ENCODE assay signal across 8 cellular contexts in genomic region chr17:79075433-79075805, GRCh38. TPM values are rescaled to one million over a fixed set of nuclear protein-coding genes. Genes with fewer than 3 reads are reported as not detected.
DNase-seq lines count a peak whose midpoint lies in the region; ATAC-seq and TF ChIP-seq lines count a peak whose summit lies in the region.

No MANE protein-coding gene starts in this region.

- H3K4me3 Mint-ChIP-seq in CD4-positive, alpha-beta T cell: peak overlapping the region; percentile 83
- H3K4me3 Mint-ChIP-seq in dendritic cell treated with granulocyte-macrophage colony-stimulating factor and Interleukin-4, amounts not matched to agents 40 ng/mL and 50 ng/mL, for 4 days: peak overlapping the region; percentile 95
- peak overlapping the region; percentile 85 for H3K4me3 Mint-ChIP-seq in mesothelial cell of epicardium

- peak overlapping the region; percentile 48 for H3K9ac ChIP-seq in OCI-LY3 (ENCODE audit: low read length)

- TF ChIP-seq EP300 in upper lobe of left lung (IDR thresholded peaks at IDR 0.05): no peak

- H3K4me1 ChIP-seq in OCI-LY3 (ENCODE audit: low read length) (0 out of 2 replicates have a peak, but pooled peaks cover 4% of the 10 kb centered on the region), upper lobe of left lung (peaks cover 10 to 21% (median 17%) of the 10 kb centered on the region in 4 donors)

- CTCF ChIA-PET in CD4-positive, alpha-beta T cell (lab: Charles Lee): no interaction called here

- H3K27ac ChIP-seq in CD4-positive, alpha-beta T cell (ENCODE audit: low read depth, low read length): peak overlapping the region; percentile 56
- H3K27ac ChIP-seq in OCI-LY3 (ENCODE audit: low read length) (no peak overlapping the region), upper lobe of left lung (peak overlapping the region; percentile 81 to 92 (median 88))

- no peaks in the 10 kb centered on the region for H3K9me3 ChIP-seq in CD4-positive, alpha-beta T cell (ENCODE audit: control insufficient read depth, low read length)
- H3K9me3 ChIP-seq in OCI-LY3 (ENCODE audit: insufficient read depth, low read length) (no peaks in the 10 kb centered on the region), upper lobe of left lung (no peaks in the 10 kb centered on the region)

- H3K4me3 ChIP-seq in OCI-LY3 (ENCODE audit: low read length) (peak overlapping the region; percentile 76), upper lobe of left lung (peak overlapping the region; percentile 86 to 94 (median 92))

- H3K79me2 ChIP-seq in OCI-LY3 (ENCODE audit: low read length): no peaks in the 10 kb centered on the region

- H3K4me1 Mint-ChIP-seq in CD4-positive, alpha-beta T cell (ENCODE audit: low read depth): peaks cover 20% of the 10 kb centered on the region
- H3K4me1 Mint-ChIP-seq in dendritic cell treated with granulocyte-macrophage colony-stimulating factor and Interleukin-4, amounts not matched to agents 40 ng/mL and 50 ng/mL, for 4 days (ENCODE audit: low read depth): peaks cover 29% of the 10 kb centered on the region
- H3K4me1 Mint-ChIP-seq in mesothelial cell of epicardium: peaks cover 11% of the 10 kb centered on the region

- H2AFZ ChIP-seq in OCI-LY3 (ENCODE audit: low read depth, low read length): no peak overlapping the region

- no peaks in the 10 kb centered on the region for H3K9me3 Mint-ChIP-seq in CD4-positive, alpha-beta T cell
- H3K9me3 Mint-ChIP-seq in dendritic cell treated with granulocyte-macrophage colony-stimulating factor and Interleukin-4, amounts not matched to agents 40 ng/mL and 50 ng/mL, for 4 days: no peaks in the 10 kb centered on the region
- H3K9me3 Mint-ChIP-seq in mesothelial cell of epicardium: no peaks in the 10 kb centered on the region

- TF ChIP-seq CTCF in CD4-positive, alpha-beta T cell (IDR thresholded peaks at IDR 0.05): no peak
- no peak for TF ChIP-seq CTCF in OCI-LY3 (IDR thresholded peaks at IDR 0.05; ENCODE audit: low read depth, low read length)
- no peak for TF ChIP-seq CTCF in mesothelial cell of epicardium (IDR thresholded peaks at IDR 0.05; ENCODE audit: unreplicated experiment)
- TF ChIP-seq CTCF in upper lobe of left lung (IDR thresholded peaks at IDR 0.05): no peak

- no peaks in the 10 kb centered on the region for H3K27me3 Mint-ChIP-seq in CD4-positive, alpha-beta T cell
- H3K27me3 Mint-ChIP-seq in dendritic cell treated with granulocyte-macrophage colony-stimulating factor and Interleukin-4, amounts not matched to agents 40 ng/mL and 50 ng/mL, for 4 days: peaks cover 1% of the 10 kb centered on the region
- H3K27me3 Mint-ChIP-seq in mesothelial cell of epicardium (ENCODE audit: low read depth): peaks cover 1% of the 10 kb centered on the region

- no peaks in the 10 kb centered on the region for H4K20me1 ChIP-seq in OCI-LY3 (ENCODE audit: insufficient read depth, low read length)

- no peaks in the 10 kb centered on the region for H3K36me3 ChIP-seq in OCI-LY3 (replicated peaks; ENCODE audit: low read depth, low read length)
- H3K36me3 ChIP-seq in upper lobe of left lung: peaks cover 13 to 32% (median 28%) of the 10 kb centered on the region in 4 donors

- peak in 3 of 10 experiments; percentile 6 to 20 (median 19) for DNase-seq in CD4-positive, alpha-beta T cell
- DNase-seq in mesothelial cell of epicardium (ENCODE audit: low spot score in 2 of 2, unreplicated experiment in 2 of 2) (no peak), upper lobe of left lung (no peak), 8988T (no peak), midbrain (lab: John Stamatoyannopoulos, UW) (no peak)

- peak overlapping the region; percentile 79 for H3K27ac Mint-ChIP-seq in CD4-positive, alpha-beta T cell
- peak overlapping the region; percentile 92 for H3K27ac Mint-ChIP-seq in dendritic cell treated with granulocyte-macrophage colony-stimulating factor and Interleukin-4, amounts not matched to agents 40 ng/mL and 50 ng/mL, for 4 days
- H3K27ac Mint-ChIP-seq in mesothelial cell of epicardium: peak overlapping the region; percentile 74

- intact Hi-C loops in CD4-positive, alpha-beta T cell (cut with DNase I, micrococcal nuclease): loop anchor here in 1 of 2 experiments (10.0 kb wide), 1 partner anchor 919 kb away; no protein-coding TSS in a partner anchor
- intact Hi-C loops in dendritic cell treated with granulocyte-macrophage colony-stimulating factor and Interleukin-4, amounts not matched to agents 40 ng/mL and 50 ng/mL, for 4 days (cut with micrococcal nuclease): no loop called here

- ATAC-seq in CD4-positive, alpha-beta T cell (ENCODE audit: poor library complexity): peak; percentile 36
- ATAC-seq in GM21619 (IDR thresholded peaks at IDR 0.05; ENCODE audit: unreplicated experiment): peak; percentile 14
- peak in 1 of 2 donors; percentile 38 for ATAC-seq in upper lobe of left lung (ENCODE audit: low FRiP score in 2 of 2)

- H3K36me3 Mint-ChIP-seq in CD4-positive, alpha-beta T cell (ENCODE audit: low read depth): peaks cover 19% of the 10 kb centered on the region
- peaks cover 43% of the 10 kb centered on the region for H3K36me3 Mint-ChIP-seq in dendritic cell treated with granulocyte-macrophage colony-stimulating factor and Interleukin-4, amounts not matched to agents 40 ng/mL and 50 ng/mL, for 4 days (ENCODE audit: low read depth)
- H3K36me3 Mint-ChIP-seq in mesothelial cell of epicardium: peaks cover 13% of the 10 kb centered on the region

- no peak for TF ChIP-seq POLR2A in upper lobe of left lung (IDR thresholded peaks at IDR 0.05)

- WGBS in upper lobe of left lung, 2 donors: 1 to 5% methylated on average over 7 of the region's 7 CpGs

- H3K4me2 ChIP-seq in OCI-LY3 (ENCODE audit: low read length): peak overlapping the region; percentile 71

- POLR2A ChIA-PET in CD4-positive, alpha-beta T cell (lab: Charles Lee): no interaction called here

- no peaks in the 10 kb centered on the region for H3K27me3 ChIP-seq in CD4-positive, alpha-beta T cell (ENCODE audit: control insufficient read depth, insufficient read depth, low read length)
- H3K27me3 ChIP-seq in OCI-LY3 (ENCODE audit: low read depth, low read length): no peaks in the 10 kb centered on the region
- no peaks in the 10 kb centered on the region for H3K27me3 ChIP-seq in upper lobe of left lung

RNA-seq across cellular contexts. Expression of gene ENGASE, which starts 0.8 kb away (rescaled TPM):
- total RNA-seq in CD4-positive, alpha-beta T cell: 10 to 100 TPM; 49.8 to 50.9 TPM
- total RNA-seq in mesothelial cell of epicardium: 72.5 to 77.7 TPM (median 76.2 TPM) in 3 replicates
- total RNA-seq in upper lobe of left lung: 100 to 1,000 TPM in 2 of 6 donors, 10 to 100 TPM in 4; 17.2 to 320 (median 55.9) TPM

RNA-seq across cellular contexts. Expression of gene C1QTNF1, which starts 51.5 kb away (rescaled TPM):
- total RNA-seq in CD4-positive, alpha-beta T cell: not detected
- total RNA-seq in mesothelial cell of epicardium: 21.9 to 22.1 TPM (median 22.1 TPM) in 3 replicates
- total RNA-seq in upper lobe of left lung: 10 to 100 TPM in 4 of 6 donors, 1 to 10 TPM in 2; 9.3 to 30.4 (median 14.1) TPM

Comparison
In these comparisons a context has a peak if more than half of its experiments do, and no peak if none do; other contexts are left out.
1. RNA of gene C1QTNF1, which starts 51.5 kb away (total RNA-seq): 21.9 to 22.1 TPM in mesothelial cell of epicardium and 9.3 to 30.4 TPM in upper lobe of left lung; not detected in CD4-positive, alpha-beta T cell; every median in the first group is over 10 times any median in the second.
2. Peak in every context shown above with its lines, with median percentiles within 50 percentile points of each other: H3K27ac Mint-ChIP-seq and H3K4me3 Mint-ChIP-seq.